Comparison of ENCODE assay signal across 8 cellular contexts in genomic region chr14:24146622-24146977, GRCh38. TPM values are rescaled to one million over a fixed set of nuclear protein-coding genes. Genes with fewer than 3 reads are reported as not detected.
DNase-seq lines count a peak whose midpoint lies in the region; ATAC-seq and TF ChIP-seq lines count a peak whose summit lies in the region.

No MANE protein-coding gene starts in this region.

- peak overlapping the region; percentile 92 for H3K4me2 ChIP-seq in HCT116 (ENCODE audit: low read length)
- peak overlapping the region; percentile 60 for H3K4me2 ChIP-seq in MM.1S (ENCODE audit: low read depth, low read length)
- peak overlapping the region; percentile 100 for H3K4me2 ChIP-seq in neural progenitor cell

- H3K79me2 ChIP-seq in HCT116 (ENCODE audit: insufficient read depth, low read length) (peaks cover 54% of the 10 kb centered on the region), MM.1S (ENCODE audit: low read length) (peaks cover 47% of the 10 kb centered on the region), neural progenitor cell (ENCODE audit: low read depth) (peaks cover 33% of the 10 kb centered on the region)

- H3F3A ChIP-seq in MM.1S (ENCODE audit: insufficient read depth, low read length) (peaks cover 10% of the 10 kb centered on the region), neural progenitor cell (ENCODE audit: low read depth) (peaks cover 16% of the 10 kb centered on the region)

- H3K4me3 Mint-ChIP-seq in neural progenitor cell: peak overlapping the region; percentile 99

- no peaks in the 10 kb centered on the region for H3K9me3 Mint-ChIP-seq in neural progenitor cell

- H3K36me3 Mint-ChIP-seq in neural progenitor cell: peaks cover 7% of the 10 kb centered on the region

- peaks cover 29 to 32% of the 10 kb centered on the region in 2 experiments; a peak in 3 of 4 replicates for H3K36me3 ChIP-seq in HCT116 (ENCODE audit: control insufficient read depth in 1 of 2, insufficient read depth in 2 of 2, low read length in 2 of 2)
- no peaks in the 10 kb centered on the region for H3K36me3 ChIP-seq in MM.1S (replicated peaks; ENCODE audit: insufficient read depth, low read length)
- no peaks in the 10 kb centered on the region for H3K36me3 ChIP-seq in neural progenitor cell
- H3K36me3 ChIP-seq in stomach smooth muscle (ENCODE audit: control insufficient read depth in 2 of 2, insufficient read depth in 2 of 2, low read length in 2 of 2): peaks cover 23 to 30% of the 10 kb centered on the region in 2 donors

- H3K4me3 ChIP-seq in HCT116 (replicated peaks in 1 of 2; ENCODE audit: low read depth in 1 of 2, low read length in 2 of 2) (peak overlapping the region; percentile 97 to 99), MM.1S (ENCODE audit: low read length) (peak overlapping the region; percentile 87), neural progenitor cell (peak overlapping the region; percentile 90), stomach smooth muscle (ENCODE audit: low read length in 2 of 2) (peak overlapping the region; percentile 95 to 100)

- POLR2A ChIA-PET in HCT116 (lab: Charles Lee): interaction anchor here (0.7 to 2.3 kb wide), 14 partner anchors 9 to 285 kb away, joined by 3 to 24 read pairs (median 4); partner anchors contain the start of genes DCAF11, IPO4, IRF9 and NRL

- BruUV-seq in HCT116 (replicated peaks; lab: Mats Ljungman, UMichigan): no TSS peak

- H3K4me1 ChIP-seq in HCT116 (ENCODE audit: control insufficient read depth in 1 of 2, insufficient read depth in 2 of 2, low read length in 2 of 2) (peaks cover 19 to 27% of the 10 kb centered on the region in 2 experiments), MM.1S (ENCODE audit: low read length) (peaks cover 11% of the 10 kb centered on the region), foreskin keratinocyte (peaks cover 5% of the 10 kb centered on the region), neural progenitor cell (peaks cover 10% of the 10 kb centered on the region), stomach smooth muscle (ENCODE audit: control insufficient read depth, insufficient read depth, low read length) (peaks cover 39% of the 10 kb centered on the region)

- TF ChIP-seq CTCF in HCT116 (IDR thresholded peaks at IDR 0.05 in 2 of 3, conservative IDR thresholded peaks at IDR 0.05 in 1 of 3; ENCODE audit: borderline replicate concordance in 1 of 3, insufficient read depth in 1 of 3, low read depth in 2 of 3, low read length in 2 of 3) (no peak), MM.1S (IDR thresholded peaks at IDR 0.05; ENCODE audit: low read length) (no peak), foreskin keratinocyte (conservative IDR thresholded peaks at IDR 0.05) (no peak), neural progenitor cell (IDR thresholded peaks at IDR 0.05) (no peak)

- H3K9me3 ChIP-seq in HCT116 (ENCODE audit: control insufficient read depth in 1 of 2, insufficient read depth in 1 of 2, low read depth in 1 of 2, low read length in 2 of 2) (no peaks in the 10 kb centered on the region), MM.1S (replicated peaks; ENCODE audit: insufficient read depth, low read length) (no peaks in the 10 kb centered on the region), neural progenitor cell (ENCODE audit: low read depth) (no peaks in the 10 kb centered on the region), stomach smooth muscle (ENCODE audit: control insufficient read depth in 2 of 2, low read length in 2 of 2) (no peaks in the 10 kb centered on the region)

- H3K27ac Mint-ChIP-seq in neural progenitor cell: peak overlapping the region; percentile 91

- DNase-seq in G401 (ENCODE audit: low spot score) (peak; percentile 85), HCT116 (ENCODE audit: low read depth, low spot score) (peak; percentile 94), MM.1S (peak; percentile 74), SIG-M5 (lab: John Stamatoyannopoulos, UW) (peak; percentile 68), foreskin keratinocyte (peak; percentile 89 to 93), neural progenitor cell (ENCODE audit: low spot score) (peak; percentile 99)
- peak; percentile 75 for DNase-seq in activated gamma-delta T cell treated with anti-CD3 and anti-CD28 coated beads, Interleukin-2, amount 50 U/mL, for 16 hours (ENCODE audit: low read depth)

- CTCF ChIA-PET in HCT116 (lab: Charles Lee): interaction anchor here (0.6 to 3.9 kb wide), 13 partner anchors 9 to 285 kb away, joined by 3 to 19 read pairs (median 3); partner anchors contain the start of genes CIDEB, DCAF11, IRF9 and NRL

- in situ Hi-C loops in G401 (cut with HindIII; ENCODE audit: low sequenced_read_pairs): no loop called here

- H3K9me2 ChIP-seq in HCT116 (ENCODE audit: insufficient read depth) (no peaks in the 10 kb centered on the region), MM.1S (replicated peaks; ENCODE audit: insufficient read depth, low read length) (no peaks in the 10 kb centered on the region)

- TF ChIP-seq RAD21 in HCT116 (IDR thresholded peaks at IDR 0.05; ENCODE audit: low read depth): no peak

- peaks cover 28% of the 10 kb centered on the region for H3K4me1 Mint-ChIP-seq in neural progenitor cell

- no peak overlapping the region for H2AFZ ChIP-seq in HCT116 (ENCODE audit: low read depth, low read length, poor library complexity, severe bottlenecking)
- H2AFZ ChIP-seq in MM.1S (ENCODE audit: low read length): peak overlapping the region; percentile 65
- peak overlapping the region; percentile 71 for H2AFZ ChIP-seq in neural progenitor cell (replicated peaks)

- H3K9ac ChIP-seq in HCT116 (ENCODE audit: low read length) (peak overlapping the region; percentile 86), MM.1S (ENCODE audit: low read length) (peak overlapping the region; percentile 58), neural progenitor cell (peak overlapping the region; percentile 41), stomach smooth muscle (ENCODE audit: low read length in 2 of 2) (peak overlapping the region; percentile 62 to 93)

- H3K27ac ChIP-seq in HCT116 (ENCODE audit: low read depth, low read length): peak overlapping the region; percentile 95
- H3K27ac ChIP-seq in MM.1S (ENCODE audit: low read length): peak overlapping the region; percentile 76; the same call in 1 of the 2 replicates
- peak overlapping the region; percentile 84 for H3K27ac ChIP-seq in foreskin keratinocyte
- H3K27ac ChIP-seq in neural progenitor cell: peak overlapping the region; percentile 61
- peak overlapping the region; percentile 88 for H3K27ac ChIP-seq in stomach smooth muscle (ENCODE audit: low read length)

- peaks cover 4% of the 10 kb centered on the region for H3K27me3 Mint-ChIP-seq in neural progenitor cell (ENCODE audit: insufficient read depth, low read depth)

- H3K27me3 ChIP-seq in HCT116 (ENCODE audit: insufficient read depth, low read length) (no peaks in the 10 kb centered on the region), MM.1S (replicated peaks; ENCODE audit: insufficient read depth, low read length) (no peaks in the 10 kb centered on the region), foreskin keratinocyte (no peaks in the 10 kb centered on the region), neural progenitor cell (no peaks in the 10 kb centered on the region), stomach smooth muscle (ENCODE audit: control insufficient read depth in 1 of 2, insufficient read depth in 2 of 2, low read length in 2 of 2) (no peaks in the 10 kb centered on the region)

- no peaks in the 10 kb centered on the region for H4K20me1 ChIP-seq in HCT116 (ENCODE audit: insufficient read depth)
- H4K20me1 ChIP-seq in MM.1S (ENCODE audit: insufficient read depth, low read length): no peaks in the 10 kb centered on the region
- H4K20me1 ChIP-seq in neural progenitor cell (ENCODE audit: low read depth): peaks cover 15% of the 10 kb centered on the region

- peak; percentile 83 for ATAC-seq in HCT116
- peak; percentile 78 for ATAC-seq in foreskin keratinocyte

- intact Hi-C loops in HCT116 (cut with micrococcal nuclease): loop anchor here (1.0 kb wide), 1 partner anchor 32 kb away; the partner anchor contains the start of genes DCAF11 and NRL

- RAD21 ChIA-PET in HCT116 (lab: Charles Lee; ENCODE audit: low non-redundant PET in 1 of 2, low total read pairs in 2 of 2, uncharacterized antibody in 2 of 2, unreplicated experiment in 2 of 2): interaction anchor here (0.6 to 1.2 kb wide), 3 partner anchors 11 to 38 kb away, joined by 3 to 4 read pairs (median 4); partner anchors contain the start of genes IRF9 (in 1 of the 2) and PSME1 (in 1 of the 2)

- peak; percentile 4 for TF ChIP-seq POLR2A in HCT116 (IDR thresholded peaks at IDR 0.05; ENCODE audit: borderline replicate concordance, extremely low read depth, insufficient read depth, insufficient read length)

RNA-seq across cellular contexts. Expression of gene PSME2, which starts 0.2 kb away (rescaled TPM):
- 162 and 168 TPM in 2 replicates for total RNA-seq in G401 (2014; rRNA removed; shearing (Covaris generic))
- total RNA-seq in HCT116 (2021; ENCODE audit: unreplicated experiment): 160 TPM
- 113 and 172 TPM in 2 replicates for polyA plus RNA-seq in HCT116 (2012)
- total RNA-seq in foreskin keratinocyte: 219 and 237 TPM in 2 replicates
- 309 and 342 TPM in 2 replicates for polyA plus RNA-seq in foreskin keratinocyte
- total RNA-seq in neural progenitor cell (ENCODE audit: low replicate concordance): 43.5 and 53.5 TPM in 2 replicates

RNA-seq across cellular contexts. Expression of gene RNF31, which starts 0.7 kb away (rescaled TPM):
- total RNA-seq in G401 (2014; rRNA removed; shearing (Covaris generic)): 51.9 and 89.7 TPM in 2 replicates
- total RNA-seq in HCT116 (2021; ENCODE audit: unreplicated experiment) (78.0 TPM), foreskin keratinocyte (49.2 and 54.1 TPM in 2 replicates), neural progenitor cell (ENCODE audit: low replicate concordance) (28.8 and 38.3 TPM in 2 replicates)
- polyA plus RNA-seq in HCT116 (2012): 77.8 and 79.6 TPM in 2 replicates
- 42.3 and 43.7 TPM in 2 replicates for polyA plus RNA-seq in foreskin keratinocyte

RNA-seq across cellular contexts. Expression of gene EMC9, which starts 5.2 kb away (rescaled TPM):
- total RNA-seq in G401 (2014; rRNA removed; shearing (Covaris generic)): 33.6 and 45.0 TPM in 2 replicates
- total RNA-seq in HCT116 (2021; ENCODE audit: unreplicated experiment) (42.0 TPM), foreskin keratinocyte (22.2 and 23.2 TPM in 2 replicates), neural progenitor cell (ENCODE audit: low replicate concordance) (14.0 and 23.8 TPM in 2 replicates)
- 57.8 and 70.6 TPM in 2 replicates for polyA plus RNA-seq in HCT116 (2012)
- 39.5 and 43.5 TPM in 2 replicates for polyA plus RNA-seq in foreskin keratinocyte

RNA-seq across cellular contexts. Expression of gene PSME1, which starts 10.6 kb away (rescaled TPM):
- 57.9 and 58.0 TPM in 2 replicates for total RNA-seq in G401 (2014; rRNA removed; shearing (Covaris generic))
- 174 TPM for total RNA-seq in HCT116 (2021; ENCODE audit: unreplicated experiment)
- polyA plus RNA-seq in HCT116 (2012): 121 and 140 TPM in 2 replicates
- 199 and 201 TPM in 2 replicates for total RNA-seq in foreskin keratinocyte
- polyA plus RNA-seq in foreskin keratinocyte: 261 and 270 TPM in 2 replicates
- total RNA-seq in neural progenitor cell (ENCODE audit: low replicate concordance): 32.7 and 37.5 TPM in 2 replicates

RNA-seq across cellular contexts. Expression of gene IRF9, which starts 14.5 kb away (rescaled TPM):
- total RNA-seq in G401 (2014; rRNA removed; shearing (Covaris generic)): 8.3 and 14.1 TPM in 2 replicates
- 21.7 TPM for total RNA-seq in HCT116 (2021; ENCODE audit: unreplicated experiment)
- 22.9 and 34.4 TPM in 2 replicates for polyA plus RNA-seq in HCT116 (2012)
- 128 and 137 TPM in 2 replicates for total RNA-seq in foreskin keratinocyte
- 99.0 and 108 TPM in 2 replicates for polyA plus RNA-seq in foreskin keratinocyte
- total RNA-seq in neural progenitor cell (ENCODE audit: low replicate concordance): 6.9 and 9.7 TPM in 2 replicates

Comparison
In these comparisons a context has a peak if more than half of its experiments do, and no peak if none do; other contexts are left out.
1. Peak in every context shown above with its lines: DNase-seq, ATAC-seq, H3K4me3 ChIP-seq and H3K27ac ChIP-seq.